In genomic region chr7:77655361-77655760, GRCh38 we compare ENCODE assay signal across 22 cellular contexts. TPM values are rescaled to one million over a fixed set of nuclear protein-coding genes. Genes with fewer than 3 reads are reported as not detected.
DNase-seq lines count a peak whose midpoint lies in the region; ATAC-seq, FAIRE-seq and TF ChIP-seq lines count a peak whose summit lies in the region.
"Had no signal": no experiment of that assay in that cellular context is flagged by ENCODE, and none has a peak within 500 bp of the region (broad histone marks: within the 10 kb centered on the region; RNA-seq: fewer than 3 reads in every experiment).

No MANE protein-coding gene starts in this region.

- H3K36me3 ChIP-seq in endothelial cell of umbilical vein (ENCODE audit: control insufficient read depth in 2 of 2, extremely low read depth in 1 of 2, insufficient read depth in 2 of 2, low read length in 2 of 2) (peaks cover 8 to 13% of the 10 kb centered on the region in 2 experiments), mucosa of stomach (ENCODE audit: control insufficient read depth, insufficient read depth, low read length) (no peaks in the 10 kb centered on the region)
- H3K36me3 ChIP-seq: MG63 had no signal

- H3K9ac ChIP-seq in endothelial cell of umbilical vein (replicated peaks; ENCODE audit: extremely low read depth, insufficient read depth, low read length), result no peak overlapping the region
- H3K9ac ChIP-seq in mucosa of stomach (ENCODE audit: low read length), result peak overlapping the region; percentile 17
- H3K9ac ChIP-seq: GM23248 had no signal

- no peak for TF ChIP-seq POLR2A in endothelial cell of umbilical vein (IDR thresholded peaks at IDR 0.05; ENCODE audit: low read depth, low read length)

- no peak overlapping the region for H3K4me2 ChIP-seq in endothelial cell of umbilical vein (ENCODE audit: insufficient read depth, low read length)
- H3K4me2 ChIP-seq: PC-9 had no signal

- FAIRE-seq in endothelial cell of umbilical vein (lab: Jason Lieb, UNC), result peak; percentile 8
- FAIRE-seq: D721Med had no signal

- POLR2A ChIA-PET in endothelial cell of umbilical vein (lab: Charles Lee), result no interaction called here

- BruUV-seq in endothelial cell of umbilical vein (replicated peaks; lab: Mats Ljungman, UMichigan), result no TSS peak

- no peaks in the 10 kb centered on the region for H3K9me1 ChIP-seq in endothelial cell of umbilical vein (replicated peaks; ENCODE audit: control insufficient read depth, extremely low read depth, insufficient read depth, low read length)

- H3K4me1 Mint-ChIP-seq in natural killer cell, result peaks cover 0 to 6% of the 10 kb centered on the region in 2 donors
- no peaks in the 10 kb centered on the region for H3K4me1 Mint-ChIP-seq in natural killer cell treated with Interleukin-12 subunit alpha and Interleukin-12 subunit beta and Interleukin-15 and Interleukin-18, amount 100 ng/mL, for 72 hours (ENCODE audit: low read depth in 2 of 2)

- H3K4me3 Mint-ChIP-seq in natural killer cell, result no peak overlapping the region
- no peak overlapping the region for H3K4me3 Mint-ChIP-seq in natural killer cell treated with Interleukin-12 subunit alpha and Interleukin-12 subunit beta and Interleukin-15 and Interleukin-18, amount 100 ng/mL, for 72 hours

- no peaks in the 10 kb centered on the region for H3K9me3 Mint-ChIP-seq in natural killer cell
- H3K9me3 Mint-ChIP-seq in natural killer cell treated with Interleukin-12 subunit alpha and Interleukin-12 subunit beta and Interleukin-15 and Interleukin-18, amount 100 ng/mL, for 72 hours, result no peaks in the 10 kb centered on the region

- intact Hi-C loops in natural killer cell (cut with micrococcal nuclease) (no loop called here), endothelial cell of umbilical vein (cut with micrococcal nuclease) (loop anchor here (5.0 to 10.0 kb wide), 2 partner anchors 282 to 389 kb away; no protein-coding TSS in a partner anchor)

- H3K79me2 ChIP-seq in endothelial cell of umbilical vein (ENCODE audit: control insufficient read depth, insufficient read depth, low read length), result no peaks in the 10 kb centered on the region

- TF ChIP-seq CTCF in natural killer cell (IDR thresholded peaks at IDR 0.05) (no peak), endothelial cell of umbilical vein (IDR thresholded peaks at IDR 0.05; ENCODE audit: extremely low read depth in 1 of 2, insufficient read depth in 1 of 2, low read depth in 1 of 2, low read length in 2 of 2) (no peak)

- dilution Hi-C loops in endothelial cell of umbilical vein (cut with MboI; ENCODE audit: extremely low pct_ligation_motif_present, low sequenced_read_pairs), result no loop called here

- H3K4me1 ChIP-seq in endothelial cell of umbilical vein (ENCODE audit: control insufficient read depth, extremely low read depth, insufficient read depth, low read length) (no peaks in the 10 kb centered on the region), mucosa of stomach (ENCODE audit: control insufficient read depth, insufficient read depth, low read length) (peaks cover 28% of the 10 kb centered on the region)
- H3K4me1 ChIP-seq: SJCRH30 had no signal

- H3K9me3 ChIP-seq in endothelial cell of umbilical vein (replicated peaks; ENCODE audit: control insufficient read depth, insufficient read depth, low read length), result no peaks in the 10 kb centered on the region
- no peaks in the 10 kb centered on the region for H3K9me3 ChIP-seq in mucosa of stomach (ENCODE audit: control insufficient read depth, low read length)
- H3K9me3 ChIP-seq: MG63, SJCRH30 had no signal

- ATAC-seq in natural killer cell (no peak), HG03460 (IDR thresholded peaks at IDR 0.05; ENCODE audit: unreplicated experiment) (no peak)
- ATAC-seq in natural killer cell treated with Interleukin-12 subunit alpha and Interleukin-12 subunit beta and Interleukin-15 and Interleukin-18, amount 100 ng/mL, for 72 hours, result no peak
- ATAC-seq: Right ventricle myocardium inferior had no signal

- no peaks in the 10 kb centered on the region for H3K27me3 ChIP-seq in endothelial cell of umbilical vein (ENCODE audit: control insufficient read depth in 2 of 2, insufficient read depth in 2 of 2, low read length in 2 of 2)
- H3K27me3 ChIP-seq in mucosa of stomach (ENCODE audit: control insufficient read depth, insufficient read depth, low read length), result no peaks in the 10 kb centered on the region
- H3K27me3 ChIP-seq: MG63, SJCRH30 had no signal

- H3K27ac Mint-ChIP-seq in natural killer cell, result peak overlapping the region; percentile 33 to 47
- no peak overlapping the region for H3K27ac Mint-ChIP-seq in natural killer cell treated with Interleukin-12 subunit alpha and Interleukin-12 subunit beta and Interleukin-15 and Interleukin-18, amount 100 ng/mL, for 72 hours

- H3K4me3 ChIP-seq in endothelial cell of umbilical vein (replicated peaks in 1 of 3; ENCODE audit: insufficient read depth in 1 of 3, low read depth in 1 of 3, low read length in 3 of 3) (no peak overlapping the region), mucosa of stomach (ENCODE audit: low read length) (no peak overlapping the region)
- H3K4me3 ChIP-seq: GM23248, MG63, PC-9, SJCRH30 had no signal

- H2AFZ ChIP-seq in endothelial cell of umbilical vein (ENCODE audit: low read depth, low read length), result no peak overlapping the region
- H2AFZ ChIP-seq: GM23248, PC-9 had no signal

- no peaks in the 10 kb centered on the region for H4K20me1 ChIP-seq in endothelial cell of umbilical vein (replicated peaks; ENCODE audit: control insufficient read depth, extremely low read depth, insufficient read depth, low read length)

- CTCF ChIA-PET in endothelial cell of umbilical vein (lab: Charles Lee), result interaction anchor here (2.6 kb wide), 1 partner anchor 104 kb away, joined by 15 read pairs; no protein-coding TSS in a partner anchor

- H3K27me3 Mint-ChIP-seq in natural killer cell (ENCODE audit: low read depth in 2 of 2), result no peaks in the 10 kb centered on the region
- H3K27me3 Mint-ChIP-seq in natural killer cell treated with Interleukin-12 subunit alpha and Interleukin-12 subunit beta and Interleukin-15 and Interleukin-18, amount 100 ng/mL, for 72 hours, result no peaks in the 10 kb centered on the region

- DNase-seq in natural killer cell (no peak), endothelial cell of umbilical vein (ENCODE audit: low read depth, low spot score) (no peak), cerebellar cortex (ENCODE audit: low spot score) (no peak), GM19238 (ENCODE audit: insufficient read length, low spot score) (no peak)
- DNase-seq in natural killer cell treated with Interleukin-12 subunit alpha and Interleukin-12 subunit beta and Interleukin-15 and Interleukin-18, amount 100 ng/mL, for 72 hours (ENCODE audit: low spot score), result no peak
- DNase-seq: 8988T; ACHN; GM23248; H7; KBM-7; MG63; NCI-H2029 treated with DMSO at 0.1 percent for 48 hours; NCI-H446 treated with DMSO at 0.1 percent for 48 hours; NCI-H526; NCI-H82; NK-92 treated with Interleukin-12 subunit alpha and Interleukin-12 subunit beta, amount 100 ng/mL, for 24 hours; PC-9; SJCRH30 had no signal

- H3K36me3 Mint-ChIP-seq in natural killer cell, result peaks cover 7% of the 10 kb centered on the region
- H3K36me3 Mint-ChIP-seq in natural killer cell treated with Interleukin-12 subunit alpha and Interleukin-12 subunit beta and Interleukin-15 and Interleukin-18, amount 100 ng/mL, for 72 hours, result no peaks in the 10 kb centered on the region

- no peak overlapping the region for H3K27ac ChIP-seq in endothelial cell of umbilical vein (ENCODE audit: insufficient read depth, low read depth, low read length)
- H3K27ac ChIP-seq: GM23248, PC-9, SJCRH30 had no signal

TF ChIP-seq in endothelial cell of umbilical vein, 7 proteins besides CTCF, POLR2A, EP300 and RAD21:
- TF ChIP-seq POLR2AphosphoS5 (IDR thresholded peaks at IDR 0.05; ENCODE audit: insufficient read depth, low read depth, low read length) (no peak), EZH2 (IDR thresholded peaks at IDR 0.05; ENCODE audit: borderline replicate concordance, low read depth, low read length, severe bottlenecking) (no peak), FOS (IDR thresholded peaks at IDR 0.05; ENCODE audit: borderline replicate concordance, insufficient read depth, low read length) (no peak), MYC (IDR thresholded peaks at IDR 0.05; ENCODE audit: low read depth, low read length) (no peak), GATA2 (IDR thresholded peaks at IDR 0.05; ENCODE audit: insufficient read depth, insufficient read length, low read depth, low read length) (no peak), MAX (IDR thresholded peaks at IDR 0.05; ENCODE audit: insufficient read depth, insufficient read length) (no peak), JUN (IDR thresholded peaks at IDR 0.05; ENCODE audit: borderline replicate concordance, insufficient read depth, insufficient read length, low read depth) (no peak)
TF ChIP-seq in endothelial cell of umbilical vein: peak in this region for 0.

RNA-seq across cellular contexts. Expression of gene RSBN1L, which starts 40.9 kb away (rescaled TPM):
- total RNA-seq in natural killer cell (10 to 100 TPM; 23.9 to 34.4 (median 33.4) TPM), endothelial cell of umbilical vein (13.1 and 13.3 TPM in 2 replicates)
- total RNA-seq in natural killer cell treated with Interleukin-12 subunit alpha and Interleukin-12 subunit beta and Interleukin-15 and Interleukin-18, amount 100 ng/mL, for 72 hours, result 10 to 100 TPM; 19.0 to 21.2 TPM
- polyA plus RNA-seq in endothelial cell of umbilical vein, result 3.0 and 3.4 TPM in 2 replicates
- polyA plus RNA-seq in endothelial cell of umbilical vein (2011; cell fraction: cytosol; rRNA removed), result 4.3 and 4.5 TPM in 2 replicates
- polyA plus RNA-seq in endothelial cell of umbilical vein (2011; cell fraction: nucleus; rRNA removed), result 7.1 and 9.2 TPM in 2 replicates
- polyA plus RNA-seq in endothelial cell of umbilical vein (2012), result 6.7 and 11.1 TPM in 2 replicates
- polyA minus RNA-seq in endothelial cell of umbilical vein, result 8.3 and 10.1 TPM in 2 replicates
- polyA minus RNA-seq in endothelial cell of umbilical vein (2011; cell fraction: cytosol; rRNA and poly(A)+ RNA removed), result 16.0 TPM
- 9.2 and 12.3 TPM in 2 replicates for polyA minus RNA-seq in endothelial cell of umbilical vein (2011; cell fraction: nucleus; rRNA and poly(A)+ RNA removed)

Comparison
In these comparisons a context has a peak if more than half of its experiments do, and no peak if none do; other contexts are left out.
1. H3K27ac Mint-ChIP-seq: peak in natural killer cell (2 of 2); none in natural killer cell treated with Interleukin-12 subunit alpha and Interleukin-12 subunit beta and Interleukin-15 and Interleukin-18, amount 100 ng/mL, for 72 hours (0 of 2).